Comparison of ENCODE assay signal across 21 cellular contexts in genomic region chr15:78927077-78927790, GRCh38. TPM values are rescaled to one million over a fixed set of nuclear protein-coding genes. Genes with fewer than 3 reads are reported as not detected.
DNase-seq lines count a peak whose midpoint lies in the region; ATAC-seq, FAIRE-seq and TF ChIP-seq lines count a peak whose summit lies in the region.
"Had no signal": no experiment of that assay in that cellular context is flagged by ENCODE, and none has a peak within 500 bp of the region (broad histone marks: within the 10 kb centered on the region; RNA-seq: fewer than 3 reads in every experiment).

No MANE protein-coding gene starts in this region.

- CTCF ChIA-PET in activated CD8-positive, alpha-beta T cell treated with anti-CD3 and anti-CD28 coated beads, Interleukin-2, amount 10 ng/mL, durations not matched to agents 7 days and 5 days (lab: Charles Lee) = no interaction called here

- POLR2A ChIA-PET in activated CD8-positive, alpha-beta T cell treated with anti-CD3 and anti-CD28 coated beads, Interleukin-2, amount 10 ng/mL, durations not matched to agents 7 days and 5 days (lab: Charles Lee) = no interaction called here

- H3K27ac ChIP-seq in osteoblast (ENCODE audit: low read depth, low read length) (no peak overlapping the region), H9 (ENCODE audit: insufficient read length, low read depth, low read length) (no peak overlapping the region)
- H3K27ac ChIP-seq: coronary artery, esophagus muscularis mucosa, KMS-11, left ventricle myocardium inferior, parathyroid adenoma had no signal

- WGBS in H9 (ENCODE audit: extremely low coverage, insufficient read length, low lambda C conversion rate) = no CpG with 5 or more reads among the region's 17 CpGs

- H3K4me1 ChIP-seq in osteoblast (ENCODE audit: insufficient read depth, low read length) (peaks cover 17% of the 10 kb centered on the region), H9 (ENCODE audit: insufficient read depth, low read length) (no peaks in the 10 kb centered on the region)

- H3K14ac ChIP-seq in H9 (ENCODE audit: insufficient read depth, low read length) = no peak overlapping the region

- H3K9me3 Mint-ChIP-seq in dendritic cell treated with granulocyte-macrophage colony-stimulating factor and Interleukin-4, amounts not matched to agents 40 ng/mL and 50 ng/mL, for 4 days = no peaks in the 10 kb centered on the region
- no peaks in the 10 kb centered on the region; a peak in 1 of 5 replicates for H3K9me3 Mint-ChIP-seq in H9
- no peaks in the 10 kb centered on the region for H3K9me3 Mint-ChIP-seq in activated CD8-positive, alpha-beta T cell treated with anti-CD3 and anti-CD28 coated beads, Interleukin-2, amount 10 ng/mL, durations not matched to agents 7 days and 5 days (ENCODE audit: insufficient read depth)
- H3K9me3 Mint-ChIP-seq: T-helper 2 cell treated with Interferon-gamma antibody and Interleukin-4, amounts not matched to agents 5 μg/mL and 100 μg/mL, for 36 hours had no signal

- no peak overlapping the region for H3K4me2 ChIP-seq in osteoblast (ENCODE audit: insufficient read depth, low read length)
- H3K4me2 ChIP-seq in H9 (ENCODE audit: insufficient read depth, insufficient read length, low read length) = no peak overlapping the region
- H3K4me2 ChIP-seq: KMS-11 had no signal

- H3K23me2 ChIP-seq in H9 (ENCODE audit: insufficient read length, low read depth, low read length, poor library complexity, severe bottlenecking) = no peaks in the 10 kb centered on the region

- H4K5ac ChIP-seq in H9 (ENCODE audit: insufficient read length, low read depth, low read length) = no peak overlapping the region

- no peak overlapping the region for H3T11ph ChIP-seq in H9 (ENCODE audit: low read length)

- peaks cover 8% of the 10 kb centered on the region for H4K20me1 ChIP-seq in osteoblast (ENCODE audit: insufficient read depth, low read length)
- H4K20me1 ChIP-seq in H9 (ENCODE audit: control insufficient read depth, insufficient read depth, insufficient read length) = no peaks in the 10 kb centered on the region

- peaks cover 18% of the 10 kb centered on the region for H3K36me3 ChIP-seq in osteoblast (ENCODE audit: insufficient read depth, low read length)

- H3K56ac ChIP-seq in H9 (ENCODE audit: insufficient read length, low read depth, low read length) = no peak overlapping the region

- H3K9ac ChIP-seq in H9 (ENCODE audit: extremely low read depth, insufficient read length, low read length) = no peak overlapping the region
- H3K9ac ChIP-seq: KMS-11, parathyroid adenoma had no signal

- H3K27me3 Mint-ChIP-seq in dendritic cell treated with granulocyte-macrophage colony-stimulating factor and Interleukin-4, amounts not matched to agents 40 ng/mL and 50 ng/mL, for 4 days = no peaks in the 10 kb centered on the region
- H3K27me3 Mint-ChIP-seq in H9 (ENCODE audit: low read depth) = no peaks in the 10 kb centered on the region
- H3K27me3 Mint-ChIP-seq in activated CD8-positive, alpha-beta T cell treated with anti-CD3 and anti-CD28 coated beads, Interleukin-2, amount 10 ng/mL, durations not matched to agents 7 days and 5 days (ENCODE audit: low read depth) = no peaks in the 10 kb centered on the region
- H3K27me3 Mint-ChIP-seq: activated CD8-positive, alpha-beta memory T cell treated with anti-CD3 and anti-CD28 coated beads, Interleukin-2, amount 10 ng/mL, durations not matched to agents 7 days and 5 days had no signal

- H3K79me1 ChIP-seq in H9 (ENCODE audit: insufficient read depth, low read depth, low read length, poor library complexity, severe bottlenecking) = no peaks in the 10 kb centered on the region

- H3K4me3 Mint-ChIP-seq in dendritic cell treated with granulocyte-macrophage colony-stimulating factor and Interleukin-4, amounts not matched to agents 40 ng/mL and 50 ng/mL, for 4 days = no peak overlapping the region
- no peak overlapping the region for H3K4me3 Mint-ChIP-seq in H9
- H3K4me3 Mint-ChIP-seq in activated CD8-positive, alpha-beta T cell treated with anti-CD3 and anti-CD28 coated beads, Interleukin-2, amount 10 ng/mL, durations not matched to agents 7 days and 5 days = no peak overlapping the region
- H3K4me3 Mint-ChIP-seq: activated CD8-positive, alpha-beta memory T cell treated with anti-CD3 and anti-CD28 coated beads, Interleukin-2, amount 10 ng/mL, durations not matched to agents 7 days and 5 days; T-helper 2 cell treated with Interferon-gamma antibody and Interleukin-4, amounts not matched to agents 5 μg/mL and 100 μg/mL, for 36 hours had no signal

- H3K79me2 ChIP-seq in osteoblast (ENCODE audit: insufficient read depth, low read length) (no peaks in the 10 kb centered on the region), H9 (ENCODE audit: insufficient read depth, low read length) (no peaks in the 10 kb centered on the region)
- H3K79me2 ChIP-seq: parathyroid adenoma had no signal

- ATAC-seq in activated CD8-positive, alpha-beta T cell treated with anti-CD3 and anti-CD28 coated beads, Interleukin-2, amount 10 ng/mL, durations not matched to agents 7 days and 5 days = no peak
- ATAC-seq: activated CD8-positive, alpha-beta memory T cell treated with anti-CD3 and anti-CD28 coated beads, Interleukin-2, amount 10 ng/mL, durations not matched to agents 7 days and 5 days had no signal

- no peak overlapping the region for H3K18ac ChIP-seq in H9 (ENCODE audit: insufficient read length, low read depth, low read length)

- intact Hi-C loops in dendritic cell treated with granulocyte-macrophage colony-stimulating factor and Interleukin-4, amounts not matched to agents 40 ng/mL and 50 ng/mL, for 4 days (cut with micrococcal nuclease) = no loop called here

- no peak overlapping the region for H2BK20ac ChIP-seq in H9 (ENCODE audit: low read depth, low read length, poor library complexity, severe bottlenecking)

- no peak overlapping the region for H4K8ac ChIP-seq in H9 (replicated peaks; ENCODE audit: insufficient read length, low read depth, low read length)

- H2AFZ ChIP-seq in osteoblast (ENCODE audit: low read length) (no peak overlapping the region), H9 (ENCODE audit: low read length) (no peak overlapping the region)
- H2AFZ ChIP-seq: parathyroid adenoma had no signal

- no peak overlapping the region for H4K91ac ChIP-seq in H9 (ENCODE audit: insufficient read length, low read depth, low read length)

- DNase-seq in GM12891 (ENCODE audit: insufficient read length, low spot score) = no peak
- peak; percentile 17 for DNase-seq in NCI-H69 (lab: John Stamatoyannopoulos, UW)
- DNase-seq in osteoblast (ENCODE audit: insufficient read length, low spot score, missing footprints) = peak; percentile 83
- DNase-seq in H9 = no peak
- no peak for DNase-seq in NCI-H82 treated with DMSO at 0.1 percent for 48 hours (lab: John Stamatoyannopoulos, UW; ENCODE audit: unreplicated experiment)
- DNase-seq in activated CD8-positive, alpha-beta T cell treated with anti-CD3 and anti-CD28 coated beads, Interleukin-2, amount 10 ng/mL, durations not matched to agents 7 days and 5 days = no peak
- DNase-seq in cerebellar cortex (ENCODE audit: low spot score) = no peak
- DNase-seq: activated CD4-positive, alpha-beta T cell treated with anti-CD3 and anti-CD28 coated beads for 1 hour; activated CD8-positive, alpha-beta memory T cell treated with anti-CD3 and anti-CD28 coated beads, Interleukin-2, amount 10 ng/mL, durations not matched to agents 7 days and 5 days; AML-193; left ventricle myocardium inferior; NCI-H1105 treated with DMSO at 0.1 percent for 48 hours; SHP77; stimulated activated CD4-positive, alpha-beta T cell treated with anti-CD3 and anti-CD28 coated beads, Interleukin-4, amount 100 ng/mL, for 1 hour had no signal

- H3K9me3 ChIP-seq in osteoblast (ENCODE audit: low read depth, low read length) = no peaks in the 10 kb centered on the region
- no peaks in the 10 kb centered on the region for H3K9me3 ChIP-seq in H9 (ENCODE audit: control insufficient read depth, low read depth, low read length)
- H3K9me3 ChIP-seq: esophagus muscularis mucosa, left ventricle myocardium inferior had no signal

- peaks cover 93% of the 10 kb centered on the region for H3K4me1 Mint-ChIP-seq in dendritic cell treated with granulocyte-macrophage colony-stimulating factor and Interleukin-4, amounts not matched to agents 40 ng/mL and 50 ng/mL, for 4 days (ENCODE audit: low read depth)
- H3K4me1 Mint-ChIP-seq in H9 = peaks cover 4% of the 10 kb centered on the region in 2 experiments; a peak in 2 of 4 replicates
- H3K4me1 Mint-ChIP-seq in activated CD8-positive, alpha-beta T cell treated with anti-CD3 and anti-CD28 coated beads, Interleukin-2, amount 10 ng/mL, durations not matched to agents 7 days and 5 days (ENCODE audit: low read depth) = no peaks in the 10 kb centered on the region
- H3K4me1 Mint-ChIP-seq: activated CD8-positive, alpha-beta memory T cell treated with anti-CD3 and anti-CD28 coated beads, Interleukin-2, amount 10 ng/mL, durations not matched to agents 7 days and 5 days had no signal

- H2BK12ac ChIP-seq in H9 (ENCODE audit: insufficient read length, low read depth, low read length) = no peak overlapping the region

- no peak overlapping the region for H2BK15ac ChIP-seq in H9 (ENCODE audit: low read depth, low read length)

- H3K4ac ChIP-seq in H9 (ENCODE audit: low read depth, low read length) = no peak overlapping the region

- peaks cover 2% of the 10 kb centered on the region for H3K27me3 ChIP-seq in osteoblast (ENCODE audit: insufficient read depth, low read length)
- no peaks in the 10 kb centered on the region for H3K27me3 ChIP-seq in H9 (ENCODE audit: insufficient read depth, low read length)
- H3K27me3 ChIP-seq: esophagus muscularis mucosa had no signal

- H2BK5ac ChIP-seq in H9 (ENCODE audit: insufficient read length, low read length) = no peak overlapping the region

- no peak overlapping the region for H3K4me3 ChIP-seq in osteoblast (ENCODE audit: insufficient read depth, low read length)
- H3K4me3 ChIP-seq: coronary artery, esophagus muscularis mucosa, left ventricle myocardium inferior had no signal

- H3K27ac Mint-ChIP-seq in dendritic cell treated with granulocyte-macrophage colony-stimulating factor and Interleukin-4, amounts not matched to agents 40 ng/mL and 50 ng/mL, for 4 days = peak overlapping the region; percentile 79
- peak overlapping the region in 1 of 3 experiments; percentile 13; a peak in 2 of 7 replicates for H3K27ac Mint-ChIP-seq in H9
- no peak overlapping the region for H3K27ac Mint-ChIP-seq in activated CD8-positive, alpha-beta T cell treated with anti-CD3 and anti-CD28 coated beads, Interleukin-2, amount 10 ng/mL, durations not matched to agents 7 days and 5 days
- H3K27ac Mint-ChIP-seq: activated CD8-positive, alpha-beta memory T cell treated with anti-CD3 and anti-CD28 coated beads, Interleukin-2, amount 10 ng/mL, durations not matched to agents 7 days and 5 days; T-helper 2 cell treated with Interferon-gamma antibody and Interleukin-4, amounts not matched to agents 5 μg/mL and 100 μg/mL, for 36 hours had no signal

- TF ChIP-seq POLR2A in GM12891 (IDR thresholded peaks at IDR 0.05; ENCODE audit: low read depth, low read length) = no peak

- H2BK120ac ChIP-seq in H9 (ENCODE audit: low read depth, low read length, poor library complexity, severe bottlenecking) = no peak overlapping the region

- FAIRE-seq in GM12891 (lab: Jason Lieb, UNC) = peak; percentile 81
- FAIRE-seq: G401.6 had no signal

- TF ChIP-seq CTCF in osteoblast (IDR thresholded peaks at IDR 0.05; ENCODE audit: extremely low read depth, low read depth, low read length) = no peak
- no peak for TF ChIP-seq CTCF in H9 (conservative IDR thresholded peaks at IDR 0.05)

- peaks cover 100% of the 10 kb centered on the region for H3K36me3 Mint-ChIP-seq in dendritic cell treated with granulocyte-macrophage colony-stimulating factor and Interleukin-4, amounts not matched to agents 40 ng/mL and 50 ng/mL, for 4 days (ENCODE audit: low read depth)
- peaks cover 1 to 18% (median 14%) of the 10 kb centered on the region in 3 experiments for H3K36me3 Mint-ChIP-seq in H9 (ENCODE audit: insufficient read depth in 1 of 3, low read depth in 3 of 3)
- peaks cover 11% of the 10 kb centered on the region for H3K36me3 Mint-ChIP-seq in activated CD8-positive, alpha-beta T cell treated with anti-CD3 and anti-CD28 coated beads, Interleukin-2, amount 10 ng/mL, durations not matched to agents 7 days and 5 days (ENCODE audit: low read depth)

- H3K23ac ChIP-seq in H9 (ENCODE audit: insufficient read length, low read depth, low read length) = no peak overlapping the region

- no peak overlapping the region for H2AK5ac ChIP-seq in H9 (ENCODE audit: insufficient read length, low read length)

RNA-seq across cellular contexts. Expression of gene CTSH, which starts 17.6 kb away (rescaled TPM):
- 464 TPM for polyA plus RNA-seq in GM12891 (2012; ENCODE audit: low read depth, missing spikeins)
- total RNA-seq in osteoblast (4.7 and 8.8 TPM in 2 replicates), H9 (2021) (15.5 and 16.8 TPM in 2 replicates)
- total RNA-seq in activated CD8-positive, alpha-beta T cell treated with anti-CD3 and anti-CD28 coated beads, Interleukin-2, amount 10 ng/mL, durations not matched to agents 7 days and 5 days = 10 to 100 TPM; 34.0 to 35.3 TPM

RNA-seq across cellular contexts. Expression of gene MORF4L1, which starts 54.5 kb away (rescaled TPM):
- 287 TPM for polyA plus RNA-seq in GM12891 (2012; ENCODE audit: low read depth, missing spikeins)
- total RNA-seq in osteoblast = 446 and 456 TPM in 2 replicates
- 544 and 553 TPM in 2 replicates for total RNA-seq in H9 (2021)
- total RNA-seq in activated CD8-positive, alpha-beta T cell treated with anti-CD3 and anti-CD28 coated beads, Interleukin-2, amount 10 ng/mL, durations not matched to agents 7 days and 5 days = 100 to 1,000 TPM; 243 to 244 TPM

Comparison
In these comparisons a context has a peak if more than half of its experiments do, and no peak if none do; other contexts are left out.
1. DNase-seq: peak in NCI-H69 (single experiment) and osteoblast (single experiment); none in GM12891 (single experiment), H9 (single experiment), NCI-H82 treated with DMSO at 0.1 percent for 48 hours (single experiment), activated CD8-positive, alpha-beta T cell treated with anti-CD3 and anti-CD28 coated beads, Interleukin-2, amount 10 ng/mL, durations not matched to agents 7 days and 5 days (single experiment) and cerebellar cortex (single experiment).